10 cellular contexts compared by ENCODE assay signal in the genomic region with DNA sequence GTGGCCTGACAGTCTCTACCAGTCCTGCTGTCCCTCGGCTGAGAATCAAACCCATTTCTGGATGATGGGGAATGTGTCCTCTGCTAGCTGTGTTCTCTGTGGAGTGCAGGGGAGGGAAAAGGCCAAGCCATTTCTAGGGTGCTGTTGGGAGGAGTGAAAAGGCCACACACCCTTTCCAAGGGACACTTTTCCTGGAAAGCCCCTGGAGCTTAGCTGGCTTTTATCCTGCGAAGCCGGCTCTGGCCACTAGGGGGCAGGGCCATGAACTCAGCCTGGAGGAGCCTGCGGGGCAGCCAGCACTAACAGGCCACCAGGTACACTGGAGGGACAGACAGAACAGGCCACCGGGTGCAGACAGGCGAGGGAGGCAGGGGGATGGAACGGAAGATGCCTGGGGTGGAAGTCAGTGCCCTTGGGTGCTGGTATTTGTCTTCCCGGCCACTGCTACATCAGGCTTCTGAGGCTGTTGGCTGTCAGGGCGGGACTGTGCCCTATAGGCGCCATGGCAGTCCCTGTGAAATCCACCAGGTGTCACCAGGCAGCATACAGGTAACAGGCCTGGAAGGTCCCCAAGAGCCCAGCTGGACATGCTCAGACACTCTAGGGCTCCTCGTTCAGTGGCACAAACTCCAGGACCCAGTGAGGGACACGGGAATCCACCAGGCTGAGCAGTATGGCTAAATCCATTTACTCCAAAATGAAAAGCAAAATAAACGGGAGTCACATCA. TPM values are rescaled to one million over a fixed set of nuclear protein-coding genes. Genes with fewer than 3 reads are reported as not detected.
DNase-seq lines count a peak whose midpoint lies in the region; ATAC-seq and TF ChIP-seq lines count a peak whose summit lies in the region.
"Not testable (repeated sequence)": the region's sequence is repeated elsewhere in the genome, so short reads cannot be mapped to it uniquely, and the experiment has no call there.
"Had no signal": no experiment of that assay in that cellular context is flagged by ENCODE, and none has a peak within 500 bp of the region (broad histone marks: within the 10 kb centered on the region; RNA-seq: fewer than 3 reads in every experiment).

No MANE protein-coding gene starts in this region.

- not testable (repeated sequence) for H3K27ac Mint-ChIP-seq in central memory CD8-positive, alpha-beta T cell (ENCODE audit: low read depth); stimulated activated naive CD8-positive, alpha-beta T cell treated with anti-CD3 and anti-CD28 coated beads, Interleukin-15, amount 100 ng/mL, for 72 hours

- H2AFZ ChIP-seq in DND-41 (ENCODE audit: low read depth, low read length); HCT116 (ENCODE audit: low read depth, low read length, poor library complexity, severe bottlenecking); SK-N-SH (ENCODE audit: low read depth): not testable (repeated sequence)

- TF ChIP-seq RAD21 in HCT116 (IDR thresholded peaks at IDR 0.05; ENCODE audit: low read depth), result peak; percentile 31; the same call in 1 of the 2 replicates
- not testable (repeated sequence) for TF ChIP-seq RAD21 in SK-N-SH (IDR thresholded peaks at IDR 0.05; ENCODE audit: low read length)

- peaks cover 12% of the 10 kb centered on the region for H3K27me3 Mint-ChIP-seq in central memory CD8-positive, alpha-beta T cell
- H3K27me3 Mint-ChIP-seq in stimulated activated naive CD8-positive, alpha-beta T cell treated with anti-CD3 and anti-CD28 coated beads, Interleukin-15, amount 100 ng/mL, for 72 hours, result not testable (repeated sequence)

- no CpG with 5 or more reads among the region's 13 CpGs for WGBS in SK-N-SH (ENCODE audit: low lambda C conversion rate)

- not testable (repeated sequence) for H3K27me3 ChIP-seq in DND-41 (ENCODE audit: insufficient read depth, low read length, poor library complexity); HCT116 (ENCODE audit: insufficient read depth, low read length); SK-N-SH (ENCODE audit: insufficient read depth); gastrocnemius medialis

- POLR2A ChIA-PET in HCT116 (lab: Charles Lee); SK-N-SH (lab: Yijun Ruan, JAX): not testable (repeated sequence)

- not testable (repeated sequence) for H3F3A ChIP-seq in SK-N-SH (replicated peaks; ENCODE audit: insufficient read depth)

- H3K4me1 Mint-ChIP-seq in central memory CD8-positive, alpha-beta T cell; stimulated activated naive CD8-positive, alpha-beta T cell treated with anti-CD3 and anti-CD28 coated beads, Interleukin-15, amount 100 ng/mL, for 72 hours: not testable (repeated sequence)

- H3K9me3 ChIP-seq in DND-41 (ENCODE audit: insufficient read depth, low read length, severe bottlenecking); HCT116 (ENCODE audit: control insufficient read depth in 1 of 2, insufficient read depth in 1 of 2, low read depth in 1 of 2, low read length in 2 of 2); SK-N-SH; gastrocnemius medialis: not testable (repeated sequence)

- H3K36me3 ChIP-seq in DND-41 (ENCODE audit: insufficient read depth, low read length); HCT116 (ENCODE audit: control insufficient read depth in 1 of 2, insufficient read depth in 2 of 2, low read length in 2 of 2); SK-N-SH (replicated peaks in 1 of 2; ENCODE audit: control insufficient read depth in 1 of 2, insufficient read depth in 2 of 2, low read length in 1 of 2); gastrocnemius medialis: not testable (repeated sequence)

- not testable (repeated sequence) for TF ChIP-seq EP300 in SK-N-SH (IDR thresholded peaks at IDR 0.05; ENCODE audit: borderline replicate concordance in 1 of 2, low read depth in 1 of 2, low read length in 1 of 2)

- in situ Hi-C loops in gastrocnemius medialis (cut with MboI; ENCODE audit: low sequenced_read_pairs in 4 of 4), result not testable (repeated sequence)

- BruUV-seq in HCT116 (replicated peaks; lab: Mats Ljungman, UMichigan), result not testable (repeated sequence)

- TF ChIP-seq CTCF in DND-41 (IDR thresholded peaks at IDR 0.05; ENCODE audit: borderline replicate concordance, extremely low read depth, low read length, poor library complexity, severe bottlenecking), result peak; percentile 26
- TF ChIP-seq CTCF in HCT116 (IDR thresholded peaks at IDR 0.05 in 2 of 3, conservative IDR thresholded peaks at IDR 0.05 in 1 of 3; ENCODE audit: borderline replicate concordance in 1 of 3, insufficient read depth in 1 of 3, low read depth in 2 of 3, low read length in 2 of 3), result peak; percentile 26 to 75 (median 36); a peak in 5 of 6 replicates
- peak; percentile 33; the same call in 1 of the 2 replicates for TF ChIP-seq CTCF in SK-N-SH (IDR thresholded peaks at IDR 0.05)
- TF ChIP-seq CTCF in gastrocnemius medialis (IDR thresholded peaks at IDR 0.05 in 4 of 5, conservative IDR thresholded peaks at IDR 0.05 in 1 of 5), result peak; percentile 7 to 56 (median 40)

- peak; percentile 40 for DNase-seq in DND-41
- DNase-seq in HCT116 (ENCODE audit: low read depth, low spot score); SK-N-SH; gastrocnemius medialis: not testable (repeated sequence)
- peak; percentile 69 for DNase-seq in activated T-cell treated with anti-CD3 and anti-CD28 coated beads, Interleukin-2, amount 50 U/mL, for 1 hour
- peak in 1 of 2 donors; percentile 39 for DNase-seq in central memory CD8-positive, alpha-beta T cell (ENCODE audit: low spot score in 2 of 2)
- peak in 1 of 2 donors; percentile 63 for DNase-seq in left colon
- DNase-seq in stimulated activated naive CD8-positive, alpha-beta T cell treated with anti-CD3 and anti-CD28 coated beads, Interleukin-15, amount 100 ng/mL, for 72 hours, result peak; percentile 52 to 58

- not testable (repeated sequence) for H3K9ac ChIP-seq in DND-41 (ENCODE audit: low read depth, low read length); HCT116 (ENCODE audit: low read length); SK-N-SH

- H4K20me1 ChIP-seq in DND-41 (ENCODE audit: insufficient read depth, low read length); HCT116 (ENCODE audit: insufficient read depth); SK-N-SH (ENCODE audit: insufficient read depth): not testable (repeated sequence)

- ATAC-seq in DND-41 (ENCODE audit: insufficient read depth, low read depth) (peak; percentile 69), HCT116 (peak; percentile 97), left colon (peak; percentile 99), gastrocnemius medialis (peak in 1 of 2 donors; percentile 30)
- ATAC-seq in central memory CD8-positive, alpha-beta T cell (replicated peaks; ENCODE audit: extremely low read depth, poor library complexity, severe bottlenecking), result peak; percentile 94
- ATAC-seq in stimulated activated naive CD8-positive, alpha-beta T cell treated with anti-CD3 and anti-CD28 coated beads, Interleukin-15, amount 100 ng/mL, for 72 hours, result peak; percentile 95

- H3K79me2 ChIP-seq in DND-41 (ENCODE audit: insufficient read depth, low read length); HCT116 (ENCODE audit: insufficient read depth, low read length); SK-N-SH (ENCODE audit: insufficient read depth): not testable (repeated sequence)

- RAD21 ChIA-PET in HCT116 (lab: Charles Lee; ENCODE audit: low non-redundant PET in 1 of 2, low total read pairs in 2 of 2, uncharacterized antibody in 2 of 2, unreplicated experiment in 2 of 2), result not testable (repeated sequence)

- H3K4me1 ChIP-seq in DND-41 (ENCODE audit: insufficient read depth, low read length); HCT116 (ENCODE audit: control insufficient read depth in 1 of 2, insufficient read depth in 2 of 2, low read length in 2 of 2); SK-N-SH (ENCODE audit: control insufficient read depth in 1 of 2, insufficient read depth in 2 of 2, low read depth in 1 of 2, low read length in 1 of 2); gastrocnemius medialis: not testable (repeated sequence)

- H3K36me3 Mint-ChIP-seq in central memory CD8-positive, alpha-beta T cell (ENCODE audit: insufficient read depth), result not testable (repeated sequence)

- intact Hi-C loops in HCT116 (cut with micrococcal nuclease); left colon (cut with DNase I, micrococcal nuclease); gastrocnemius medialis (cut with DNase I; ENCODE audit: low total_unique reads): not testable (repeated sequence)

- not testable (repeated sequence) for H3K27ac ChIP-seq in DND-41 (ENCODE audit: low read length); HCT116 (ENCODE audit: low read depth, low read length); SK-N-SH (ENCODE audit: low read depth in 2 of 2, low read length in 1 of 2); gastrocnemius medialis

- TF ChIP-seq POLR2A in HCT116 (IDR thresholded peaks at IDR 0.05; ENCODE audit: borderline replicate concordance, extremely low read depth, insufficient read depth, insufficient read length); gastrocnemius medialis (IDR thresholded peaks at IDR 0.05): not testable (repeated sequence)

- CTCF ChIA-PET in HCT116 (lab: Charles Lee); SK-N-SH (lab: Yijun Ruan, JAX): not testable (repeated sequence)

- not testable (repeated sequence) for H3K4me3 ChIP-seq in DND-41 (ENCODE audit: low read depth in 1 of 2, low read length in 2 of 2); HCT116 (replicated peaks in 1 of 2; ENCODE audit: low read depth in 1 of 2, low read length in 2 of 2); SK-N-SH (ENCODE audit: low read depth in 2 of 2, low read length in 1 of 2); gastrocnemius medialis

- H3K9me3 Mint-ChIP-seq in central memory CD8-positive, alpha-beta T cell; stimulated activated naive CD8-positive, alpha-beta T cell treated with anti-CD3 and anti-CD28 coated beads, Interleukin-15, amount 100 ng/mL, for 72 hours: not testable (repeated sequence)

- not testable (repeated sequence) for H3K9me2 ChIP-seq in HCT116 (ENCODE audit: insufficient read depth); SK-N-SH

- not testable (repeated sequence) for H3K4me2 ChIP-seq in DND-41 (ENCODE audit: insufficient read depth, low read length); HCT116 (ENCODE audit: low read length); SK-N-SH

- not testable (repeated sequence) for H3K4me3 Mint-ChIP-seq in central memory CD8-positive, alpha-beta T cell; stimulated activated naive CD8-positive, alpha-beta T cell treated with anti-CD3 and anti-CD28 coated beads, Interleukin-15, amount 100 ng/mL, for 72 hours

RNA-seq across cellular contexts. Expression of gene GOLGA6A, which starts 16.5 kb away (rescaled TPM):
- total RNA-seq in HCT116 (2021; ENCODE audit: unreplicated experiment), result 0.39 TPM
- 0.04 and 0.06 TPM in 2 replicates for polyA plus RNA-seq in HCT116 (2012)
- polyA plus RNA-seq in SK-N-SH (2012; rRNA removed), result not detected in 2 replicates
- not detected in 2 replicates for polyA plus RNA-seq in SK-N-SH (2012; cell fraction: cytosol; rRNA removed)
- polyA plus RNA-seq in SK-N-SH (2012; cell fraction: nucleus; rRNA removed), result 0.02 TPM in 2 replicates
- not detected for total RNA-seq in left colon
- under 1 TPM in 2 of 4 donors, not detected in 2; 0.10 to 0.83 TPM for total RNA-seq in gastrocnemius medialis
- total RNA-seq: cardiac septum, temporal lobe had no signal
